In genomic region chr5:19917588-19917987, GRCh38 we compare ENCODE assay signal across 30 cellular contexts.
"Had no signal": no experiment of that assay in that cellular context is flagged by ENCODE, and none has a peak within 500 bp of the region (broad histone marks: within the 10 kb centered on the region; RNA-seq: fewer than 3 reads in every experiment).

No MANE protein-coding gene starts in this region.

- H3K36me3 ChIP-seq: breast epithelium, MG63 had no signal

- H3K9me3 ChIP-seq: body of pancreas, breast epithelium, MG63 had no signal

- H3K27me3 ChIP-seq: body of pancreas, breast epithelium, MG63 had no signal

- H3K36me3 Mint-ChIP-seq: activated naive CD8-positive, alpha-beta T cell treated with anti-CD3 and anti-CD28 coated beads for 36 hours had no signal

- H3K27ac ChIP-seq: body of pancreas, breast epithelium, PC-9, RWPE1 had no signal

- ATAC-seq: activated CD8-positive, alpha-beta T cell treated with anti-CD3 and anti-CD28 coated beads for 36 hours; activated T-cell treated with anti-CD3 and anti-CD28 coated beads, Interleukin-2, amount 50 U/mL, for 72 hours; activated T-helper 17 cell treated with anti-CD3 and anti-CD28 coated beads, Interleukin-2, amount 50 U/mL, for 72 hours; body of pancreas had no signal

- DNase-seq: activated CD4-positive, alpha-beta T cell treated with anti-CD3 and anti-CD28 coated beads, Interleukin-2, amount 10 ng/mL, durations not matched to agents 24 days and 14 days; activated CD4-positive, alpha-beta T cell treated with anti-CD3 and anti-CD28 coated beads, Interleukin-2, amount 50 U/mL, for 4 hours; activated CD8-positive, alpha-beta T cell treated with anti-CD3 and anti-CD28 coated beads for 36 hours; activated effector memory CD4-positive, alpha-beta T cell treated with anti-CD3 and anti-CD28 coated beads, Interleukin-2, amount 50 U/mL, for 16 hours; activated naive CD4-positive, alpha-beta T cell; activated naive CD4-positive, alpha-beta T cell treated with anti-CD3 and anti-CD28 coated beads, Interleukin-2, amount 50 U/mL, for 16 hours; activated naive CD8-positive, alpha-beta T cell treated with anti-CD3 and anti-CD28 coated beads for 36 hours; activated T-cell treated with anti-CD3 and anti-CD28 coated beads, Interleukin-2, amount 50 U/mL, for 1 hour; activated T-cell treated with anti-CD3 and anti-CD28 coated beads, Interleukin-2, amount 50 U/mL, for 72 hours; body of pancreas; MG63; NCI-H1048; NCI-H1105 treated with DMSO at 0.1 percent for 48 hours; NCI-H1436; NCI-H1694; NCI-H2029; NCI-H345; NCI-H510A; NCI-H526; NCI-H748 treated with DMSO at 0.1 percent for 48 hours; NK-92 treated with Interleukin-12 subunit alpha and Interleukin-12 subunit beta, amount 100 ng/mL, for 24 hours; PC-9; Right ventricle myocardium superior; SW 1271; T-helper 1 cell; T-helper 2 cell; T-helper 9 cell had no signal

- H2AFZ ChIP-seq: PC-9 had no signal

- H3K9me3 Mint-ChIP-seq: activated CD4-positive, alpha-beta T cell treated with anti-CD3 and anti-CD28 coated beads, Interleukin-2, amount 10 ng/mL, durations not matched to agents 24 days and 14 days had no signal

- H3K4me1 ChIP-seq: body of pancreas, breast epithelium had no signal

- H3K4me3 Mint-ChIP-seq: activated CD4-positive, alpha-beta T cell treated with anti-CD3 and anti-CD28 coated beads, Interleukin-2, amount 10 ng/mL, durations not matched to agents 24 days and 14 days; activated CD8-positive, alpha-beta T cell treated with anti-CD3 and anti-CD28 coated beads for 36 hours; activated naive CD8-positive, alpha-beta T cell treated with anti-CD3 and anti-CD28 coated beads for 36 hours; activated T-cell treated with anti-CD3 and anti-CD28 coated beads, Interleukin-2, amount 50 U/mL, for 72 hours; activated T-helper 17 cell treated with anti-CD3 and anti-CD28 coated beads, Interleukin-2, amount 50 U/mL, for 72 hours had no signal

- H3K4me3 ChIP-seq: body of pancreas, breast epithelium, MG63, PC-9 had no signal

- H3K4me1 Mint-ChIP-seq: activated CD4-positive, alpha-beta T cell treated with anti-CD3 and anti-CD28 coated beads, Interleukin-2, amount 10 ng/mL, durations not matched to agents 24 days and 14 days; activated naive CD8-positive, alpha-beta T cell treated with anti-CD3 and anti-CD28 coated beads for 36 hours; activated T-helper 17 cell treated with anti-CD3 and anti-CD28 coated beads, Interleukin-2, amount 50 U/mL, for 72 hours had no signal

- H3K27ac Mint-ChIP-seq: activated CD4-positive, alpha-beta T cell treated with anti-CD3 and anti-CD28 coated beads, Interleukin-2, amount 10 ng/mL, durations not matched to agents 24 days and 14 days; activated CD8-positive, alpha-beta T cell treated with anti-CD3 and anti-CD28 coated beads for 36 hours; activated naive CD8-positive, alpha-beta T cell treated with anti-CD3 and anti-CD28 coated beads for 36 hours; activated T-cell treated with anti-CD3 and anti-CD28 coated beads, Interleukin-2, amount 50 U/mL, for 72 hours; activated T-helper 17 cell treated with anti-CD3 and anti-CD28 coated beads, Interleukin-2, amount 50 U/mL, for 72 hours had no signal

- H3K27me3 Mint-ChIP-seq: activated CD4-positive, alpha-beta T cell treated with anti-CD3 and anti-CD28 coated beads, Interleukin-2, amount 10 ng/mL, durations not matched to agents 24 days and 14 days; activated CD8-positive, alpha-beta T cell treated with anti-CD3 and anti-CD28 coated beads for 36 hours; activated naive CD8-positive, alpha-beta T cell treated with anti-CD3 and anti-CD28 coated beads for 36 hours; activated T-helper 17 cell treated with anti-CD3 and anti-CD28 coated beads, Interleukin-2, amount 50 U/mL, for 72 hours had no signal

- H3K4me2 ChIP-seq: PC-9 had no signal
